Comparison of ENCODE assay signal across 1 cellular context in the genomic region with DNA sequence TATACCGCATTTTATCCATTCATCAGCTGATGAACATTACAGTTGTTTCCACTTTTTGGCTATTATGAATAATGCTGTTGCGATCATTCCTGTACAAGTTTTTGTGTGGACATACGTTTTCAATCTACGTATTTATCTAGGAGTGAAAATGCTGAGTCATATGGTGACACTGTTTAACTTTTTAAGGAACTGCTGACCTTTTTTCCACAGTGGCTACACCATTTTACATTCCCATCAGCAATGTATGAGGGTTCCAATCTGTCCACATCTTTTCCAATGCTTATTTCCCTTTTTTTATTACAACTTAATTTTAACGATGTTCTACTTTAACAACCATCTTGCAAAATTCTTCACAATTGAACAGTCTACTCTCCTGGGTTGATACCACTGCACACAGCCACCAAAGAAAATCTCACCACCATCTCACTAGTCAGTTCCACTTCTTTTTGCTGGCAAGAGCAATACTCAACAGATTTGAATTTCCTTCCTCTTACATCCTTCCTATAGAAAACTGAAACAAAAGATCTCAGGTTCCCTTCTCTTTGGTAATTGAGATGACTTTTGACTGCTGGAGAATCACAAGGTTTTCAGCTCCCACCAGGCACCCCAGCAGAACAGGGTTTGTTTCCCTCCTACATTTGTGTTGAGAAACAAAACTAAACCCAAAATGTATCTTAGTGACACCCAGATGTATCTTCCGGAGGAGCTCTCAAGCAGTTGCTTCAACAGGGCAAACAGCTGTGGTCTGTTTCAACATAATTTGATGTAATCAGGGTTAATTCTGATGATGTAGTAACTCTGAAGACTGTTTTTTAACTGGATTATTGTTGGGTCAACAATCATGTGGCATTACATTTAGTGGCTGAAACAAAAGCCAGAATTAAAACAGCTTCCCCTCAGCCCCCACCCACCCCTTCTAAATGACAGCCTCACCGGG.
TF ChIP-seq lines count a peak whose summit lies in the region.

No MANE protein-coding gene starts in this region.

TF ChIP-seq in SK-N-SH, 30 proteins besides CTCF, POLR2A, EP300 and RAD21 (continued from another document):
- TF ChIP-seq, protein P1, sequence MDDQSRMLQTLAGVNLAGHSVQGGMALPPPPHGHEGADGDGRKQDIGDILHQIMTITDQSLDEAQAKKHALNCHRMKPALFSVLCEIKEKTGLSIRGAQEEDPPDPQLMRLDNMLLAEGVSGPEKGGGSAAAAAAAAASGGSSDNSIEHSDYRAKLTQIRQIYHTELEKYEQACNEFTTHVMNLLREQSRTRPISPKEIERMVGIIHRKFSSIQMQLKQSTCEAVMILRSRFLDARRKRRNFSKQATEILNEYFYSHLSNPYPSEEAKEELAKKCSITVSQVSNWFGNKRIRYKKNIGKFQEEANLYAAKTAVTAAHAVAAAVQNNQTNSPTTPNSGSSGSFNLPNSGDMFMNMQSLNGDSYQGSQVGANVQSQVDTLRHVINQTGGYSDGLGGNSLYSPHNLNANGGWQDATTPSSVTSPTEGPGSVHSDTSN (IDR thresholded peaks at IDR 0.05) = peak; percentile 10; the same call in 1 of the 2 replicates
- TF ChIP-seq, protein P2, sequence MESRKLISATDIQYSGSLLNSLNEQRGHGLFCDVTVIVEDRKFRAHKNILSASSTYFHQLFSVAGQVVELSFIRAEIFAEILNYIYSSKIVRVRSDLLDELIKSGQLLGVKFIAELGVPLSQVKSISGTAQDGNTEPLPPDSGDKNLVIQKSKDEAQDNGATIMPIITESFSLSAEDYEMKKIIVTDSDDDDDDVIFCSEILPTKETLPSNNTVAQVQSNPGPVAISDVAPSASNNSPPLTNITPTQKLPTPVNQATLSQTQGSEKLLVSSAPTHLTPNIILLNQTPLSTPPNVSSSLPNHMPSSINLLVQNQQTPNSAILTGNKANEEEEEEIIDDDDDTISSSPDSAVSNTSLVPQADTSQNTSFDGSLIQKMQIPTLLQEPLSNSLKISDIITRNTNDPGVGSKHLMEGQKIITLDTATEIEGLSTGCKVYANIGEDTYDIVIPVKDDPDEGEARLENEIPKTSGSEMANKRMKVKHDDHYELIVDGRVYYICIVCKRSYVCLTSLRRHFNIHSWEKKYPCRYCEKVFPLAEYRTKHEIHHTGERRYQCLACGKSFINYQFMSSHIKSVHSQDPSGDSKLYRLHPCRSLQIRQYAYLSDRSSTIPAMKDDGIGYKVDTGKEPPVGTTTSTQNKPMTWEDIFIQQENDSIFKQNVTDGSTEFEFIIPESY (IDR thresholded peaks at IDR 0.05; ENCODE audit: borderline replicate concordance, low read depth) = no peak
- no peak for TF ChIP-seq FOSL2 (IDR thresholded peaks at IDR 0.05; ENCODE audit: borderline replicate concordance, low read depth)
- TF ChIP-seq RFX5 (IDR thresholded peaks at IDR 0.05; ENCODE audit: low read length) = no peak
- TF ChIP-seq, protein P3, sequence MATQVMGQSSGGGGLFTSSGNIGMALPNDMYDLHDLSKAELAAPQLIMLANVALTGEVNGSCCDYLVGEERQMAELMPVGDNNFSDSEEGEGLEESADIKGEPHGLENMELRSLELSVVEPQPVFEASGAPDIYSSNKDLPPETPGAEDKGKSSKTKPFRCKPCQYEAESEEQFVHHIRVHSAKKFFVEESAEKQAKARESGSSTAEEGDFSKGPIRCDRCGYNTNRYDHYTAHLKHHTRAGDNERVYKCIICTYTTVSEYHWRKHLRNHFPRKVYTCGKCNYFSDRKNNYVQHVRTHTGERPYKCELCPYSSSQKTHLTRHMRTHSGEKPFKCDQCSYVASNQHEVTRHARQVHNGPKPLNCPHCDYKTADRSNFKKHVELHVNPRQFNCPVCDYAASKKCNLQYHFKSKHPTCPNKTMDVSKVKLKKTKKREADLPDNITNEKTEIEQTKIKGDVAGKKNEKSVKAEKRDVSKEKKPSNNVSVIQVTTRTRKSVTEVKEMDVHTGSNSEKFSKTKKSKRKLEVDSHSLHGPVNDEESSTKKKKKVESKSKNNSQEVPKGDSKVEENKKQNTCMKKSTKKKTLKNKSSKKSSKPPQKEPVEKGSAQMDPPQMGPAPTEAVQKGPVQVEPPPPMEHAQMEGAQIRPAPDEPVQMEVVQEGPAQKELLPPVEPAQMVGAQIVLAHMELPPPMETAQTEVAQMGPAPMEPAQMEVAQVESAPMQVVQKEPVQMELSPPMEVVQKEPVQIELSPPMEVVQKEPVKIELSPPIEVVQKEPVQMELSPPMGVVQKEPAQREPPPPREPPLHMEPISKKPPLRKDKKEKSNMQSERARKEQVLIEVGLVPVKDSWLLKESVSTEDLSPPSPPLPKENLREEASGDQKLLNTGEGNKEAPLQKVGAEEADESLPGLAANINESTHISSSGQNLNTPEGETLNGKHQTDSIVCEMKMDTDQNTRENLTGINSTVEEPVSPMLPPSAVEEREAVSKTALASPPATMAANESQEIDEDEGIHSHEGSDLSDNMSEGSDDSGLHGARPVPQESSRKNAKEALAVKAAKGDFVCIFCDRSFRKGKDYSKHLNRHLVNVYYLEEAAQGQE (IDR thresholded peaks at IDR 0.05; ENCODE audit: low read depth, low read length) = no peak
- no peak for TF ChIP-seq FOXM1 (IDR thresholded peaks at IDR 0.05; ENCODE audit: low read depth)
- TF ChIP-seq TCF12 (IDR thresholded peaks at IDR 0.05) = peak; percentile 55
- TF ChIP-seq EZH2phosphoT487 (IDR thresholded peaks at IDR 0.05; ENCODE audit: borderline replicate concordance, low read depth) = no peak
- TF ChIP-seq FOXJ3 (CRISPR knock-in tag; IDR thresholded peaks at IDR 0.05) = peak; percentile 95
- TF ChIP-seq, protein P4, sequence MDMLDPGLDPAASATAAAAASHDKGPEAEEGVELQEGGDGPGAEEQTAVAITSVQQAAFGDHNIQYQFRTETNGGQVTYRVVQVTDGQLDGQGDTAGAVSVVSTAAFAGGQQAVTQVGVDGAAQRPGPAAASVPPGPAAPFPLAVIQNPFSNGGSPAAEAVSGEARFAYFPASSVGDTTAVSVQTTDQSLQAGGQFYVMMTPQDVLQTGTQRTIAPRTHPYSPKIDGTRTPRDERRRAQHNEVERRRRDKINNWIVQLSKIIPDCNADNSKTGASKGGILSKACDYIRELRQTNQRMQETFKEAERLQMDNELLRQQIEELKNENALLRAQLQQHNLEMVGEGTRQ (IDR thresholded peaks at IDR 0.05; ENCODE audit: borderline replicate concordance, low read depth, low read length) = no peak
- no peak for TF ChIP-seq GABPA (IDR thresholded peaks at IDR 0.05; ENCODE audit: low read depth)
- TF ChIP-seq NFIC (IDR thresholded peaks at IDR 0.05; ENCODE audit: borderline replicate concordance) = no peak
- TF ChIP-seq, protein P5, sequence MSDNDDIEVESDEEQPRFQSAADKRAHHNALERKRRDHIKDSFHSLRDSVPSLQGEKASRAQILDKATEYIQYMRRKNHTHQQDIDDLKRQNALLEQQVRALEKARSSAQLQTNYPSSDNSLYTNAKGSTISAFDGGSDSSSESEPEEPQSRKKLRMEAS (IDR thresholded peaks at IDR 0.05; ENCODE audit: low read depth) = no peak
- TF ChIP-seq SIN3A (IDR thresholded peaks at IDR 0.05; ENCODE audit: borderline replicate concordance, low read depth, low read length) = no peak
- TF ChIP-seq SMC3 (IDR thresholded peaks at IDR 0.05; ENCODE audit: low read depth, low read length) = no peak
- TF ChIP-seq ELF1 (IDR thresholded peaks at IDR 0.05) = no peak
- TF ChIP-seq JUND (IDR thresholded peaks at IDR 0.05) = no peak
- no peak for TF ChIP-seq TEAD4 (IDR thresholded peaks at IDR 0.05; ENCODE audit: borderline replicate concordance, insufficient read depth)
